ENCODE assay signal across 23 cellular contexts in genomic region chr13:103000157-103000556, GRCh38.
"Had no signal": no experiment of that assay in that cellular context is flagged by ENCODE, and none has a peak within 500 bp of the region (broad histone marks: within the 10 kb centered on the region; RNA-seq: fewer than 3 reads in every experiment).

No MANE protein-coding gene starts in this region.

- H3K4me1 ChIP-seq: left lung, lower lobe of right lung, suprapubic skin, tibial artery, upper lobe of right lung had no signal

- ATAC-seq: left colon; left lung; lower lobe of right lung; naive thymus-derived CD4-positive, alpha-beta T cell; natural killer cell treated with Interleukin-12 subunit alpha and Interleukin-12 subunit beta and Interleukin-15 and Interleukin-18, amount 100 ng/mL, for 72 hours; sciatic nerve; upper lobe of right lung had no signal

- DNase-seq: hypothalamus; immature natural killer cell; kidney; left colon; left lung; lower lobe of right lung; mesendoderm; naive thymus-derived CD4-positive, alpha-beta T cell; ovary; stimulated activated CD4-positive, alpha-beta T cell treated with anti-CD3 and anti-CD28 coated beads, Interleukin-12 subunit alpha, Interleukin-12 subunit beta, amount 100 ng/mL, for 4 hours; stimulated activated CD4-positive, alpha-beta T cell treated with anti-CD3 and anti-CD28 coated beads, Interleukin-15, amount 100 ng/mL, for 24 hours; stimulated activated CD4-positive, alpha-beta T cell treated with anti-CD3 and anti-CD28 coated beads, Interleukin-2, amount 100 ng/mL, for 24 hours; stimulated activated CD4-positive, alpha-beta T cell treated with anti-CD3 and anti-CD28 coated beads, Interleukin-4, amount 100 ng/mL, for 1 hour; stimulated activated naive B cell treated with anti-CD40 and anti-IgM and Interleukin-4, amounts not matched to agents 10 μg/mL and 1 μg/mL and 100 μg/mL, for 72 hours; tibial artery; trophoblast cell; upper lobe of right lung had no signal

- H3K4me3 ChIP-seq: left lung, lower lobe of right lung, ovary, right atrium auricular region, skin epidermis, suprapubic skin, thoracic aorta, tibial artery, upper lobe of right lung had no signal

- H3K27ac ChIP-seq: left lung, lower lobe of right lung, ovary, right atrium auricular region, skin epidermis, suprapubic skin, thoracic aorta, tibial artery, upper lobe of right lung had no signal

- H3K9me3 ChIP-seq: lower lobe of right lung, ovary, suprapubic skin, thoracic aorta, upper lobe of right lung had no signal

- H3K27me3 ChIP-seq: left lung, ovary, right atrium auricular region, suprapubic skin, tibial artery, upper lobe of right lung had no signal

- H3K36me3 ChIP-seq: left lung, lower lobe of right lung, ovary, right atrium auricular region, suprapubic skin, thoracic aorta, tibial artery, upper lobe of right lung had no signal
